ENCODE assay signal across 10 cellular contexts in genomic region chrX:153071896-153072583, GRCh38. TPM values are rescaled to one million over a fixed set of nuclear protein-coding genes. Genes with fewer than 3 reads are reported as not detected.
DNase-seq lines count a peak whose midpoint lies in the region; ATAC-seq, FAIRE-seq and TF ChIP-seq lines count a peak whose summit lies in the region.
"Not testable (repeated sequence)": the region's sequence is repeated elsewhere in the genome, so short reads cannot be mapped to it uniquely, and the experiment has no call there.
"Had no signal": no experiment of that assay in that cellular context is flagged by ENCODE, and none has a peak within 500 bp of the region (broad histone marks: within the 10 kb centered on the region; RNA-seq: fewer than 3 reads in every experiment).

PNMA6A (plus strand) TSS chrX:153072454; CDS start chrX:153073063, 609 bp downstream.

- DNase-seq in CD4-positive, alpha-beta T cell; frontal cortex (ENCODE audit: low spot score in 2 of 2); left lobe of liver (ENCODE audit: low spot score): not testable (repeated sequence)

- peak; percentile 78 for ATAC-seq in CD4-positive, alpha-beta T cell (ENCODE audit: poor library complexity)
- peak; percentile 47 for ATAC-seq in HG03108 (IDR thresholded peaks at IDR 0.05; ENCODE audit: unreplicated experiment)
- peak; percentile 73 for ATAC-seq in SK-N-SH treated with all-trans-retinoic acid at 6 μM for 48 hours
- peak; percentile 72 for ATAC-seq in activated T-helper 17 cell treated with anti-CD3 and anti-CD28 coated beads, Interleukin-2, amount 50 U/mL, for 72 hours (replicated peaks)
- peak; percentile 80 for ATAC-seq in left lobe of liver

- H3F3A ChIP-seq in neural cell (ENCODE audit: insufficient read depth, low read length, poor library complexity, severe bottlenecking): not testable (repeated sequence)

- H3K36me3 Mint-ChIP-seq in CD4-positive, alpha-beta T cell (ENCODE audit: low read depth); activated T-helper 17 cell treated with anti-CD3 and anti-CD28 coated beads, Interleukin-2, amount 50 U/mL, for 72 hours (ENCODE audit: low read depth): not testable (repeated sequence)

- not testable (repeated sequence) for TF ChIP-seq RAD21 in neural cell (conservative IDR thresholded peaks at IDR 0.05)

- H3K9me2 ChIP-seq in neural cell (ENCODE audit: insufficient read depth, low read length): not testable (repeated sequence)

- H3K36me3 ChIP-seq in neural cell (ENCODE audit: insufficient read depth, low read length): not testable (repeated sequence)

- not testable (repeated sequence) for H3K4me2 ChIP-seq in neural cell (ENCODE audit: low read length)

- H3K9me3 Mint-ChIP-seq in CD4-positive, alpha-beta T cell; activated T-helper 17 cell treated with anti-CD3 and anti-CD28 coated beads, Interleukin-2, amount 50 U/mL, for 72 hours: not testable (repeated sequence)

- not testable (repeated sequence) for H3K79me2 ChIP-seq in neural cell (replicated peaks; ENCODE audit: insufficient read depth, low read length)

- H2AFZ ChIP-seq in neural cell (ENCODE audit: low read depth, low read length): not testable (repeated sequence)

- not testable (repeated sequence) for H3K4me3 ChIP-seq in neural cell (ENCODE audit: low read length)

- H3K4me3 Mint-ChIP-seq in CD4-positive, alpha-beta T cell; activated T-helper 17 cell treated with anti-CD3 and anti-CD28 coated beads, Interleukin-2, amount 50 U/mL, for 72 hours: not testable (repeated sequence)

- H3K27ac Mint-ChIP-seq in CD4-positive, alpha-beta T cell; activated T-helper 17 cell treated with anti-CD3 and anti-CD28 coated beads, Interleukin-2, amount 50 U/mL, for 72 hours: not testable (repeated sequence)

- H3K4me1 Mint-ChIP-seq in CD4-positive, alpha-beta T cell (ENCODE audit: low read depth); activated T-helper 17 cell treated with anti-CD3 and anti-CD28 coated beads, Interleukin-2, amount 50 U/mL, for 72 hours: not testable (repeated sequence)

- intact Hi-C loops in CD4-positive, alpha-beta T cell (cut with DNase I, micrococcal nuclease): not testable (repeated sequence)

- not testable (repeated sequence) for TF ChIP-seq EP300 in neural cell (conservative IDR thresholded peaks at IDR 0.05; ENCODE audit: poor library complexity, severe bottlenecking)

- POLR2A ChIA-PET in CD4-positive, alpha-beta T cell (lab: Charles Lee): not testable (repeated sequence)

- CTCF ChIA-PET in CD4-positive, alpha-beta T cell (lab: Charles Lee): not testable (repeated sequence)

- not testable (repeated sequence) for FAIRE-seq in frontal cortex (lab: Jason Lieb, UNC)

- H3K27me3 ChIP-seq in CD4-positive, alpha-beta T cell (ENCODE audit: control insufficient read depth, insufficient read depth, low read length); neural cell (ENCODE audit: insufficient read depth, low read depth, low read length): not testable (repeated sequence)

- H3K27me3 Mint-ChIP-seq in CD4-positive, alpha-beta T cell; activated T-helper 17 cell treated with anti-CD3 and anti-CD28 coated beads, Interleukin-2, amount 50 U/mL, for 72 hours: not testable (repeated sequence)

- H3K27ac ChIP-seq in CD4-positive, alpha-beta T cell (ENCODE audit: low read depth, low read length); neural cell (ENCODE audit: low read length); temporal lobe (ENCODE audit: low read depth, low read length): not testable (repeated sequence)

- not testable (repeated sequence) for TF ChIP-seq CTCF in CD4-positive, alpha-beta T cell (IDR thresholded peaks at IDR 0.05); neural cell (IDR thresholded peaks at IDR 0.05; ENCODE audit: poor library complexity, severe bottlenecking)

- not testable (repeated sequence) for H3K9me3 ChIP-seq in CD4-positive, alpha-beta T cell (ENCODE audit: control insufficient read depth, low read length); neural cell (ENCODE audit: low read length)

- H4K20me1 ChIP-seq in neural cell (ENCODE audit: insufficient read depth): not testable (repeated sequence)

- not testable (repeated sequence) for H3K9ac ChIP-seq in neural cell (ENCODE audit: low read length)

RNA-seq across cellular contexts. Expression of gene PNMA6A, which starts in this region (rescaled TPM):
- under 1 TPM; 0.25 to 0.38 TPM for total RNA-seq in CD4-positive, alpha-beta T cell
- under 1 TPM; 0.28 to 0.37 TPM for total RNA-seq in activated T-helper 17 cell treated with anti-CD3 and anti-CD28 coated beads, Interleukin-2, amount 50 U/mL, for 72 hours
- 23.2 TPM for total RNA-seq in frontal cortex
- 4.0 TPM for total RNA-seq in left lobe of liver
- 11.3 and 13.6 TPM in 2 replicates for polyA plus RNA-seq in neural cell
- polyA minus RNA-seq in neural cell: 9.7 and 12.9 TPM in 2 replicates
- total RNA-seq in temporal lobe: 13.5 TPM
- total RNA-seq: HT-29, M059J had no signal

Comparison
In these comparisons a context has a peak if more than half of its experiments do, and no peak if none do; other contexts are left out.
1. Peak in ATAC-seq in CD4-positive, alpha-beta T cell; RNA of the gene not detected or under 1 TPM.
2. Peak in ATAC-seq in activated T-helper 17 cell treated with anti-CD3 and anti-CD28 coated beads, Interleukin-2, amount 50 U/mL, for 72 hours; RNA of the gene not detected or under 1 TPM.